8 cellular contexts compared by ENCODE assay signal in genomic region chr18:712401-713134, GRCh38. TPM values are rescaled to one million over a fixed set of nuclear protein-coding genes. Genes with fewer than 3 reads are reported as not detected.
A peak's percentile ranks its signal among the peaks of the same experiment; 100 is the strongest.
DNase-seq lines count a peak whose midpoint lies in the region; ATAC-seq and TF ChIP-seq lines count a peak whose summit lies in the region.

TSS of gene ENOSF1 (minus strand) at chr18:712630. CDS start at chr18:712587, 43 bp downstream.

- TF ChIP-seq CTCF in DOHH2 (IDR thresholded peaks at IDR 0.05; ENCODE audit: low read depth, low read length, poor library complexity, severe bottlenecking), result peak; percentile 54
- peak; percentile 71 for TF ChIP-seq CTCF in parathyroid adenoma (IDR thresholded peaks at IDR 0.05)
- peak; percentile 63 to 87 (median 84) for TF ChIP-seq CTCF in tibial nerve (IDR thresholded peaks at IDR 0.05)

- H3K4me3 Mint-ChIP-seq in IgD-negative memory B cell, result peak within 1 kb of the TSS; percentile 89 to 95 (median 94)
- peak within 1 kb of the TSS; percentile 88 for H3K4me3 Mint-ChIP-seq in activated naive CD8-positive, alpha-beta T cell treated with anti-CD3 and anti-CD28 coated beads, Interleukin-2, amount 10 ng/mL, durations not matched to agents 7 days and 5 days

- H3K27me3 Mint-ChIP-seq in IgD-negative memory B cell, result peaks cover 2% of the 10 kb centered on the region
- H3K27me3 Mint-ChIP-seq in activated naive CD8-positive, alpha-beta T cell treated with anti-CD3 and anti-CD28 coated beads, Interleukin-2, amount 10 ng/mL, durations not matched to agents 7 days and 5 days, result no peaks in the 10 kb centered on the region

- POLR2A ChIA-PET in activated naive CD8-positive, alpha-beta T cell treated with anti-CD3 and anti-CD28 coated beads, Interleukin-2, amount 10 ng/mL, durations not matched to agents 7 days and 5 days (lab: Charles Lee), result interaction anchor here (0.6 to 1.6 kb wide), 13 partner anchors 8 to 127 kb away, joined by 3 to 13 read pairs (median 4); partner anchors contain the start of genes TYMS and YES1

- H3K36me3 ChIP-seq in DOHH2 (ENCODE audit: control insufficient read depth, low read length) (peaks cover 16% of the 10 kb centered on the region), parathyroid adenoma (ENCODE audit: control insufficient read depth, insufficient read depth, low read length) (no peaks in the 10 kb centered on the region), tibial nerve (peaks cover 0 to 11% (median 0%) of the 10 kb centered on the region in 3 donors)

- peak within 1 kb of the TSS; percentile 80 for H3K9ac ChIP-seq in parathyroid adenoma

- DNase-seq in SW 1271 (lab: John Stamatoyannopoulos, UW), result peak; percentile 9 to 54
- DNase-seq in activated naive CD8-positive, alpha-beta T cell treated with anti-CD3 and anti-CD28 coated beads, Interleukin-2, amount 10 ng/mL, durations not matched to agents 7 days and 5 days, result peak; percentile 95
- DNase-seq in Right ventricle myocardium superior, result peak; percentile 89
- DNase-seq in tibial nerve (ENCODE audit: low spot score in 2 of 2), result peak; percentile 52 to 69

- H3K79me2 ChIP-seq in DOHH2 (ENCODE audit: control insufficient read depth, low read length) (peaks cover 40% of the 10 kb centered on the region), parathyroid adenoma (peaks cover 15% of the 10 kb centered on the region)

- no peaks in the 10 kb centered on the region for H3K9me2 ChIP-seq in DOHH2 (replicated peaks; ENCODE audit: control insufficient read depth, low read length)

- peak within 1 kb of the TSS; percentile 84 for H3K4me2 ChIP-seq in DOHH2 (ENCODE audit: low read length)
- peak within 1 kb of the TSS; percentile 84 for H3K4me2 ChIP-seq in parathyroid adenoma (ENCODE audit: low read length)

- WGBS in tibial nerve, 2 donors, result 23% methylated on average over 29 to 43 of the region's 91 CpGs

- H3K9me3 Mint-ChIP-seq in IgD-negative memory B cell, result no peaks in the 10 kb centered on the region
- no peaks in the 10 kb centered on the region for H3K9me3 Mint-ChIP-seq in activated naive CD8-positive, alpha-beta T cell treated with anti-CD3 and anti-CD28 coated beads, Interleukin-2, amount 10 ng/mL, durations not matched to agents 7 days and 5 days

- ATAC-seq in GM21528 (IDR thresholded peaks at IDR 0.05; ENCODE audit: low FRiP score, unreplicated experiment) (peak; percentile 78), Right ventricle myocardium superior (ENCODE audit: poor library complexity) (peak; percentile 92)
- ATAC-seq in activated naive CD8-positive, alpha-beta T cell treated with anti-CD3 and anti-CD28 coated beads, Interleukin-2, amount 10 ng/mL, durations not matched to agents 7 days and 5 days (ENCODE audit: low read depth), result peak; percentile 92

- peaks cover 30% of the 10 kb centered on the region for H3K4me1 ChIP-seq in DOHH2 (ENCODE audit: control insufficient read depth, low read length)
- H3K4me1 ChIP-seq in parathyroid adenoma, result no peaks in the 10 kb centered on the region
- peaks cover 0 to 19% (median 6%) of the 10 kb centered on the region in 4 donors for H3K4me1 ChIP-seq in tibial nerve

- no peaks in the 10 kb centered on the region for H3F3A ChIP-seq in DOHH2 (ENCODE audit: control insufficient read depth, insufficient read depth)

- H3K36me3 Mint-ChIP-seq in IgD-negative memory B cell, result no peaks in the 10 kb centered on the region
- peaks cover 12% of the 10 kb centered on the region for H3K36me3 Mint-ChIP-seq in activated naive CD8-positive, alpha-beta T cell treated with anti-CD3 and anti-CD28 coated beads, Interleukin-2, amount 10 ng/mL, durations not matched to agents 7 days and 5 days

- H3K9me3 ChIP-seq in DOHH2 (ENCODE audit: control insufficient read depth, insufficient read depth, low read length) (no peaks in the 10 kb centered on the region), parathyroid adenoma (ENCODE audit: control insufficient read depth, low read length) (no peaks in the 10 kb centered on the region), tibial nerve (peaks cover 0 to 11% (median 0%) of the 10 kb centered on the region in 4 donors)

- peaks cover 15% of the 10 kb centered on the region; the same call in 1 of the 2 replicates for H3K27me3 ChIP-seq in DOHH2 (ENCODE audit: control insufficient read depth, low read length)
- no peaks in the 10 kb centered on the region for H3K27me3 ChIP-seq in parathyroid adenoma (ENCODE audit: control insufficient read depth, insufficient read depth, low read length)
- H3K27me3 ChIP-seq in tibial nerve, result no peaks in the 10 kb centered on the region

- peak within 1 kb of the TSS; percentile 93 to 99 (median 94) for H3K27ac Mint-ChIP-seq in IgD-negative memory B cell
- peak within 1 kb of the TSS; percentile 85 for H3K27ac Mint-ChIP-seq in activated naive CD8-positive, alpha-beta T cell treated with anti-CD3 and anti-CD28 coated beads, Interleukin-2, amount 10 ng/mL, durations not matched to agents 7 days and 5 days

- intact Hi-C loops in Right ventricle myocardium superior (cut with DNase I), result no loop called here

- peak within 1 kb of the TSS; percentile 29 for H3K27ac ChIP-seq in DOHH2 (ENCODE audit: low read depth, low read length)
- H3K27ac ChIP-seq in parathyroid adenoma, result peak within 1 kb of the TSS; percentile 92
- peak within 1 kb of the TSS; percentile 60 to 89 (median 79) for H3K27ac ChIP-seq in tibial nerve

- H3K4me3 ChIP-seq in DOHH2 (ENCODE audit: low read length), result peak within 1 kb of the TSS; percentile 85
- peak within 1 kb of the TSS; percentile 67 for H3K4me3 ChIP-seq in parathyroid adenoma (ENCODE audit: low read depth, low read length)
- H3K4me3 ChIP-seq in tibial nerve, result peak within 1 kb of the TSS; percentile 45 to 87 (median 61)

- no peaks in the 10 kb centered on the region for H4K20me1 ChIP-seq in DOHH2 (ENCODE audit: control insufficient read depth, insufficient read depth, low read depth, low read length)

- H3K4me1 Mint-ChIP-seq in IgD-negative memory B cell, result peaks cover 13 to 17% (median 16%) of the 10 kb centered on the region in 3 donors
- H3K4me1 Mint-ChIP-seq in activated naive CD8-positive, alpha-beta T cell treated with anti-CD3 and anti-CD28 coated beads, Interleukin-2, amount 10 ng/mL, durations not matched to agents 7 days and 5 days, result peaks cover 30% of the 10 kb centered on the region

- TF ChIP-seq POLR2A in tibial nerve (IDR thresholded peaks at IDR 0.05), result no peak

- TF ChIP-seq EP300 in tibial nerve (IDR thresholded peaks at IDR 0.05), result no peak

- H2AFZ ChIP-seq in parathyroid adenoma, result peak within 1 kb of the TSS; percentile 97

RNA-seq across cellular contexts. Expression of gene ENOSF1, which starts in this region (rescaled TPM):
- 5.3 TPM for polyA plus RNA-seq in IgD-negative memory B cell
- total RNA-seq in activated naive CD8-positive, alpha-beta T cell treated with anti-CD3 and anti-CD28 coated beads, Interleukin-2, amount 10 ng/mL, durations not matched to agents 7 days and 5 days, result 10 to 100 TPM; 76.0 to 79.5 TPM
- total RNA-seq in Right ventricle myocardium superior, result 20.9 TPM
- total RNA-seq in tibial nerve, result 10 to 100 TPM; 37.0 to 86.9 (median 47.3) TPM

Comparison
In these comparisons a context has a peak if more than half of its experiments do, and no peak if none do; other contexts are left out.
1. Peak in every context shown above with its lines: DNase-seq, ATAC-seq, H3K4me3 ChIP-seq and H3K27ac ChIP-seq.
2. H3K27ac ChIP-seq: peak in every context shown above with its lines; median percentile 92 in parathyroid adenoma; 79 in tibial nerve; 29 in DOHH2.
3. DNase-seq: peak in every context shown above with its lines; median percentile 95 in activated naive CD8-positive, alpha-beta T cell treated with anti-CD3 and anti-CD28 coated beads, Interleukin-2, amount 10 ng/mL, durations not matched to agents 7 days and 5 days; 89 in Right ventricle myocardium superior; 60 in tibial nerve; 32 in SW 1271.